Comparison of ENCODE assay signal across 17 cellular contexts in the genomic region with DNA sequence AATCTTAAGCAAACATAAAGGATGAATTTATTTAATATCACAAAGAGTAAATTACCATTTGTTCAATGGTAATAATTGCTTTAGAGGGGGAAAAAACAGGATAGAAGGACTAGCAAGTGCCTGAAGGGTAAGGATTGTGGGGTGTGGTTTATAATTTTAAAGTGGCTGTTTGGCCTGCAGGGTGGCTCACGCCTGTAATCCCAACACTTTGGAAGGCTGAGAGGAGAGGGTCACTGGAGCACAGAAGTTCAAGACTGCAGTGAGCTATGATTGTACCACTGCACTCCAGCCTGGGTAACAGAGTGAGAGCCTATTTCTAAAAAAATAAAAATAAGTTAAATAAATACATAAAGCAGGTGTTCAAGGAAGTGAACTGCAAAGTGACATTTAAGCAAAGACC.
"Had no signal": no experiment of that assay in that cellular context is flagged by ENCODE, and none has a peak within 500 bp of the region (broad histone marks: within the 10 kb centered on the region; RNA-seq: fewer than 3 reads in every experiment).

No MANE protein-coding gene starts in this region.

- H3K27ac ChIP-seq: dorsolateral prefrontal cortex, esophagus muscularis mucosa, psoas muscle, spleen, vagina had no signal

- H3K27me3 ChIP-seq: dorsolateral prefrontal cortex, esophagus muscularis mucosa, hepatocyte, sigmoid colon, spleen, vagina had no signal

- H3K4me3 ChIP-seq: dorsolateral prefrontal cortex, esophagus muscularis mucosa, hepatocyte, lung, psoas muscle, sigmoid colon, spleen, thoracic aorta, vagina had no signal

- ATAC-seq: psoas muscle; stimulated activated naive CD8-positive, alpha-beta T cell treated with anti-CD3 and anti-CD28 coated beads, Interleukin-15, amount 100 ng/mL, for 72 hours had no signal

- H3K9me3 Mint-ChIP-seq: stimulated activated naive CD8-positive, alpha-beta T cell treated with anti-CD3 and anti-CD28 coated beads, Interleukin-15, amount 100 ng/mL, for 72 hours had no signal

- H3K9me3 ChIP-seq: esophagus muscularis mucosa, psoas muscle, sigmoid colon, thoracic aorta, vagina had no signal

- H3K27me3 Mint-ChIP-seq: stimulated activated naive CD8-positive, alpha-beta T cell treated with anti-CD3 and anti-CD28 coated beads, Interleukin-15, amount 100 ng/mL, for 72 hours had no signal

- H3K4me1 ChIP-seq: psoas muscle, spleen had no signal

- H3K36me3 ChIP-seq: esophagus muscularis mucosa, sigmoid colon, spleen, thoracic aorta, vagina had no signal

- H3K27ac Mint-ChIP-seq: stimulated activated naive CD8-positive, alpha-beta T cell treated with anti-CD3 and anti-CD28 coated beads, Interleukin-15, amount 100 ng/mL, for 72 hours had no signal

- H3K79me2 ChIP-seq: hepatocyte had no signal

- H3K4me3 Mint-ChIP-seq: neural crest cell; stimulated activated naive CD8-positive, alpha-beta T cell treated with anti-CD3 and anti-CD28 coated beads, Interleukin-15, amount 100 ng/mL, for 72 hours had no signal

- H3K4me1 Mint-ChIP-seq: neural crest cell had no signal

- H3K4me2 ChIP-seq: hepatocyte had no signal

- DNase-seq: activated CD4-positive, alpha-beta T cell treated with anti-CD3 and anti-CD28 coated beads for 1 hour; activated CD4-positive, alpha-beta T cell treated with anti-CD3 and anti-CD28 coated beads, Interleukin-2, amount 50 U/mL, for 48 hours; activated naive CD4-positive, alpha-beta T cell treated with anti-CD3 and anti-CD28 coated beads, Interleukin-2, amount 50 U/mL, for 16 hours; activated T-cell treated with anti-CD3 and anti-CD28 coated beads, Interleukin-2, amount 50 U/mL, for 1 hour; dorsolateral prefrontal cortex; midbrain; psoas muscle; sigmoid colon; spleen; stimulated activated naive CD8-positive, alpha-beta T cell treated with anti-CD3 and anti-CD28 coated beads, Interleukin-15, amount 100 ng/mL, for 72 hours; T-helper 9 cell had no signal
